16 cellular contexts compared by ENCODE assay signal in genomic region chr6:18115356-18115755, GRCh38. TPM values are rescaled to one million over a fixed set of nuclear protein-coding genes. Genes with fewer than 3 reads are reported as not detected.
A peak's percentile ranks its signal among the peaks of the same experiment; 100 is the strongest.
DNase-seq lines count a peak whose midpoint lies in the region; ATAC-seq and TF ChIP-seq lines count a peak whose summit lies in the region.
"Had no signal": no experiment of that assay in that cellular context is flagged by ENCODE, and none has a peak within 500 bp of the region (broad histone marks: within the 10 kb centered on the region; RNA-seq: fewer than 3 reads in every experiment).

No MANE protein-coding gene starts in this region.

- no peak overlapping the region for H3K27ac ChIP-seq in upper lobe of right lung
- H3K27ac ChIP-seq: body of pancreas, SJCRH30 had no signal

- H3K36me3 Mint-ChIP-seq in activated CD4-positive, alpha-beta memory T cell treated with anti-CD3 and anti-CD28 coated beads, Interleukin-2, amount 10 ng/mL, durations not matched to agents 7 days and 5 days (ENCODE audit: low read depth) = no peaks in the 10 kb centered on the region
- H3K36me3 Mint-ChIP-seq: CD4-positive, CD25-positive, alpha-beta regulatory T cell had no signal

- H3K27me3 Mint-ChIP-seq in activated CD4-positive, alpha-beta memory T cell treated with anti-CD3 and anti-CD28 coated beads, Interleukin-2, amount 10 ng/mL, durations not matched to agents 7 days and 5 days = peaks cover 53% of the 10 kb centered on the region

- intact Hi-C loops in upper lobe of right lung (cut with DNase I) = no loop called here

- H3K9me3 Mint-ChIP-seq in activated CD4-positive, alpha-beta memory T cell treated with anti-CD3 and anti-CD28 coated beads, Interleukin-2, amount 10 ng/mL, durations not matched to agents 7 days and 5 days = no peaks in the 10 kb centered on the region

- peak overlapping the region; percentile 39 for H3K4me3 Mint-ChIP-seq in activated CD4-positive, alpha-beta memory T cell treated with anti-CD3 and anti-CD28 coated beads, Interleukin-2, amount 10 ng/mL, durations not matched to agents 7 days and 5 days
- H3K4me3 Mint-ChIP-seq: CD4-positive, CD25-positive, alpha-beta regulatory T cell had no signal

- POLR2A ChIA-PET in activated CD4-positive, alpha-beta memory T cell treated with anti-CD3 and anti-CD28 coated beads, Interleukin-2, amount 10 ng/mL, durations not matched to agents 7 days and 5 days (lab: Charles Lee) = interaction anchor here (1.4 to 1.5 kb wide), 3 partner anchors 17 to 515 kb away, joined by 3 to 4 read pairs (median 4); partner anchors contain the start of genes FAM8A1, KDM1B and TPMT

- no peak for TF ChIP-seq CTCF in upper lobe of right lung (IDR thresholded peaks at IDR 0.05)

- no peak overlapping the region for H3K27ac Mint-ChIP-seq in activated CD4-positive, alpha-beta memory T cell treated with anti-CD3 and anti-CD28 coated beads, Interleukin-2, amount 10 ng/mL, durations not matched to agents 7 days and 5 days

- DNase-seq in activated CD4-positive, CD25-positive, alpha-beta regulatory T cell (lab: John Stamatoyannopoulos, UW) = no peak
- DNase-seq in KBM-7 (peak; percentile 65), iris pigment epithelial cell (ENCODE audit: low read depth) (peak; percentile 5), AG08396 (ENCODE audit: low spot score) (no peak), upper lobe of right lung (no peak)
- DNase-seq in activated CD4-positive, alpha-beta memory T cell treated with anti-CD3 and anti-CD28 coated beads, Interleukin-2, amount 10 ng/mL, durations not matched to agents 7 days and 5 days = peak; percentile 22
- DNase-seq: 8988T, body of pancreas, Kasumi-1, NCI-H2029, NCI-H69, SJCRH30 had no signal

- H3K9me3 ChIP-seq in upper lobe of right lung = no peaks in the 10 kb centered on the region
- H3K9me3 ChIP-seq: body of pancreas, SJCRH30 had no signal

- H3K4me1 Mint-ChIP-seq in activated CD4-positive, alpha-beta memory T cell treated with anti-CD3 and anti-CD28 coated beads, Interleukin-2, amount 10 ng/mL, durations not matched to agents 7 days and 5 days = peaks cover 16% of the 10 kb centered on the region

- no peaks in the 10 kb centered on the region for H3K27me3 ChIP-seq in upper lobe of right lung
- H3K27me3 ChIP-seq: body of pancreas, SJCRH30 had no signal

- CTCF ChIA-PET in activated CD4-positive, alpha-beta memory T cell treated with anti-CD3 and anti-CD28 coated beads, Interleukin-2, amount 10 ng/mL, durations not matched to agents 7 days and 5 days (lab: Charles Lee) = no interaction called here

- peak; percentile 77 to 79 for ATAC-seq in activated CD4-positive, CD25-positive, alpha-beta regulatory T cell treated with anti-CD3 and anti-CD28 coated beads, Interleukin-2, amount 50 U/mL, for 24 hours
- ATAC-seq in upper lobe of right lung (no peak), HG03521 (IDR thresholded peaks at IDR 0.05; ENCODE audit: unreplicated experiment) (no peak)
- ATAC-seq: body of pancreas; naive thymus-derived CD4-positive, alpha-beta T cell had no signal

- no peak overlapping the region for H3K4me3 ChIP-seq in upper lobe of right lung
- H3K4me3 ChIP-seq: body of pancreas, SJCRH30 had no signal

- H3K36me3 ChIP-seq in upper lobe of right lung = no peaks in the 10 kb centered on the region
- H3K36me3 ChIP-seq: SJCRH30 had no signal

- no peaks in the 10 kb centered on the region for H3K4me1 ChIP-seq in upper lobe of right lung
- H3K4me1 ChIP-seq: body of pancreas, SJCRH30 had no signal

- in situ Hi-C loops in KBM-7 (cut with MboI; ENCODE audit: low pct_unique_long_range_greater_than_20kb, low sequenced_read_pairs) = no loop called here

RNA-seq across cellular contexts. Expression of gene NHLRC1, which starts 7.1 kb away (rescaled TPM):
- under 1 TPM; 0.15 to 0.20 TPM for total RNA-seq in activated CD4-positive, alpha-beta memory T cell treated with anti-CD3 and anti-CD28 coated beads, Interleukin-2, amount 10 ng/mL, durations not matched to agents 7 days and 5 days
- total RNA-seq in upper lobe of right lung = 2.3 TPM
- total RNA-seq: SJCRH30 had no signal

RNA-seq across cellular contexts. Expression of gene TPMT, which starts 39.5 kb away (rescaled TPM):
- total RNA-seq in activated CD4-positive, alpha-beta memory T cell treated with anti-CD3 and anti-CD28 coated beads, Interleukin-2, amount 10 ng/mL, durations not matched to agents 7 days and 5 days = 1 to 10 TPM; 6.7 to 6.8 TPM
- total RNA-seq in upper lobe of right lung = 13.6 TPM

RNA-seq across cellular contexts. Expression of gene KDM1B, which starts 39.9 kb away (rescaled TPM):
- total RNA-seq in activated CD4-positive, alpha-beta memory T cell treated with anti-CD3 and anti-CD28 coated beads, Interleukin-2, amount 10 ng/mL, durations not matched to agents 7 days and 5 days = 10 to 100 TPM in 1 of 2 experiments, 1 to 10 TPM in 1; 9.1 to 10.8 TPM
- 19.6 TPM for total RNA-seq in upper lobe of right lung

Comparison
In these comparisons a context has a peak if more than half of its experiments do, and no peak if none do; other contexts are left out.
1. ATAC-seq: peak in activated CD4-positive, CD25-positive, alpha-beta regulatory T cell treated with anti-CD3 and anti-CD28 coated beads, Interleukin-2, amount 50 U/mL, for 24 hours (2 of 2); none in upper lobe of right lung (single experiment) and HG03521 (single experiment).
2. DNase-seq: peak in KBM-7 (single experiment), activated CD4-positive, alpha-beta memory T cell treated with anti-CD3 and anti-CD28 coated beads, Interleukin-2, amount 10 ng/mL, durations not matched to agents 7 days and 5 days (single experiment) and iris pigment epithelial cell (single experiment); none in activated CD4-positive, CD25-positive, alpha-beta regulatory T cell (0 of 4), AG08396 (single experiment) and upper lobe of right lung (single experiment).